Comparison of ENCODE assay signal across 30 cellular contexts in the genomic region with DNA sequence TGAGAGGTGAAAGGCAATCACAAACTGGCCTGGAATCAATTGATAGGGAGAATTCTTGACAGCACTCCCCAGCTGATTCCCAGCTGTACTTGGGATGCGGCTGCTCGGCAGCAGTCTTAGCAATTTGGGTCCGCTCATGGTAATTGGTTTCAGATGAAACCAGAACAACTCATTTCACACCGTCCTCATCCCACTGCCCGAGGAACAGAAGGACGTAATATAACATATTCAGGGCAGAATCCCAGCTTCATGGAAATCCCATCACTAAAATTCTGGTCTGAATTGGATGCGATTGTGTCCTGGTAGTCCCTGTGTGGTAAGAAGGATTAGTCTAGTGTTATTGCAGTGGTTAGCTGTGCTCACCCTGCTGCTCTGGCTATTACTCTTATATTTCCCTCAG.
DNase-seq lines count a peak whose midpoint lies in the region; ATAC-seq, FAIRE-seq and TF ChIP-seq lines count a peak whose summit lies in the region.
"Had no signal": no experiment of that assay in that cellular context is flagged by ENCODE, and none has a peak within 500 bp of the region (broad histone marks: within the 10 kb centered on the region; RNA-seq: fewer than 3 reads in every experiment).

No MANE protein-coding gene starts in this region.

- DNase-seq in ELR (ENCODE audit: low read depth) (peak; percentile 1), adipocyte (ENCODE audit: low read depth) (no peak), foreskin fibroblast (peak in 1 of 2 donors; percentile 70), skeletal muscle cell (ENCODE audit: low read depth) (peak; percentile 27), inferior parietal cortex (ENCODE audit: extremely low spot score) (no peak), GM19239 (ENCODE audit: insufficient read length, low spot score) (no peak), activated gamma-delta T cell treated with Interleukin-2 at 50 U/mL for 16 hours (no peak)
- DNase-seq: activated CD4-positive, alpha-beta memory T cell treated with anti-CD3 and anti-CD28 coated beads for 36 hours; activated CD4-positive, CD25-positive, alpha-beta regulatory T cell treated with anti-CD3 and anti-CD28 coated beads, Interleukin-2, amount 50 U/mL, for 72 hours; activated naive CD4-positive, alpha-beta T cell treated with Interleukin-2 at 50 U/mL for 16 hours; body of pancreas; cerebellar nuclear complex; DMS79; GDM1; H7; hypothalamus; immature natural killer cell; IMR-90; NCI-H1436 treated with DMSO at 0.1 percent for 48 hours; NCI-H748 treated with DMSO at 0.1 percent for 48 hours; Right ventricle myocardium superior; sigmoid colon; T-helper 17 cell; trophoblast cell had no signal

- TF ChIP-seq CTCF in foreskin fibroblast (IDR thresholded peaks at IDR 0.05; ENCODE audit: low read depth, low read length), result no peak

- H3K4me3 ChIP-seq in adipocyte (ENCODE audit: low read length) (peak overlapping the region; percentile 74), foreskin fibroblast (ENCODE audit: low read depth in 1 of 2, low read length in 2 of 2) (peak overlapping the region; percentile 15 to 33), skeletal muscle cell (ENCODE audit: low read depth, low read length) (peak overlapping the region; percentile 26)
- H3K4me3 ChIP-seq: body of pancreas, esophagus muscularis mucosa, prostate gland, sigmoid colon had no signal

- H3K27me3 ChIP-seq in adipocyte (replicated peaks; ENCODE audit: control insufficient read depth, insufficient read depth, low read length), result no peaks in the 10 kb centered on the region
- H3K27me3 ChIP-seq: body of pancreas, esophagus muscularis mucosa, sigmoid colon had no signal

- H3K9ac ChIP-seq in adipocyte (ENCODE audit: low read length), result no peak overlapping the region

- FAIRE-seq in GM19239 (lab: Jason Lieb, UNC), result no peak

- H3K4me1 ChIP-seq in adipocyte (ENCODE audit: control insufficient read depth, insufficient read depth, low read length), result no peaks in the 10 kb centered on the region
- H3K4me1 ChIP-seq: body of pancreas, esophagus muscularis mucosa, prostate gland, sigmoid colon had no signal

- no peaks in the 10 kb centered on the region for H3K36me3 ChIP-seq in adipocyte (ENCODE audit: control insufficient read depth, insufficient read depth, low read length, severe bottlenecking)
- H3K36me3 ChIP-seq: esophagus muscularis mucosa, prostate gland, sigmoid colon had no signal

- ATAC-seq in GM21737 (IDR thresholded peaks at IDR 0.05; ENCODE audit: unreplicated experiment), result no peak
- ATAC-seq: body of pancreas; left lobe of liver; SK-N-SH treated with all-trans-retinoic acid at 6 μM for 48 hours; stimulated activated memory B cell treated with anti-CD40 and anti-IgM and Interleukin-4, amounts not matched to agents 10 μg/mL and 1 μg/mL and 100 μg/mL, for 72 hours; T-helper 17 cell had no signal

- no peaks in the 10 kb centered on the region for H3K9me3 ChIP-seq in adipocyte (ENCODE audit: control insufficient read depth, low read length)
- H3K9me3 ChIP-seq: body of pancreas, esophagus muscularis mucosa, prostate gland, sigmoid colon had no signal

Comparison
In these comparisons a context has a peak if more than half of its experiments do, and no peak if none do; other contexts are left out.
1. DNase-seq: peak in ELR (single experiment) and skeletal muscle cell (single experiment); none in adipocyte (single experiment), inferior parietal cortex (single experiment), GM19239 (single experiment) and activated gamma-delta T cell treated with Interleukin-2 at 50 U/mL for 16 hours (single experiment).
2. H3K4me3 ChIP-seq: peak in every context shown above with its lines; median percentile 74 in adipocyte; 26 in skeletal muscle cell; 24 in foreskin fibroblast.